9 cellular contexts compared by ENCODE assay signal in the genomic region with DNA sequence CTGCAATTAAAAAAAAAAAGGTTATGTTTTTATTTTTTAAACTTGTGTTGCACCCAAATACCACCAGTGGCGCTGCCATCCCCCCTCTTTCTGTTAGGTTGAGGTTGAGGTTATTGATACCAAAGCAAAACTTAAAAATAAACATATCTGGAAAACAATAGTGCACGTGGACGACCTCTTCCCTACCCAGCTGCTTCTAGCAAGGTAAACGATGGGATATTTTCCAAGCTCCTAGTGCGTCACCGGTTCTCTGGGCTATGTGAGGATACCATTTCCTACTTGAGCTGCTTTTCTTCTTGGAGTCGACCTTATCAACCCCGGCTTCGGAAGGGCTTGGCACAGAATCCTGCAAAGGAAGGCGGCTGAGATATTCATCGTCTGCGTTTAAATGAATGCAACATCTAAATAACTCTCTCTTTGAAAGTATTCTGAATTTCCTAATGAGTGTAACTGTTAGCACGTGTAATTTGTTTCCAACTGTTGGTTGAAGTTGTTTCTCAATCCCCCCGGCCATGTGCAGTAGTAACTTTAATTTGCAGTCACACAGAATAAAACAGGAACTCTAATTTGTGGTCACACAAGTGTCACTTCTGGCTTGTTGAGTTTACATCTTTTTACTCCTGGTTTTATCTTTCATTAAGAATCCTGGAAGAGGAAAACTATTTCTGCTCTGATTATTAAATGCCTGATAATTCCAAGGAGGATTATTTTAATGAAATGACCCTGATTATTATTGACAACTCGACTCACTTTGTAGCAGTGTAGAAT. TPM values are rescaled to one million over a fixed set of nuclear protein-coding genes. Genes with fewer than 3 reads are reported as not detected.
A peak's percentile ranks its signal among the peaks of the same experiment; 100 is the strongest.
DNase-seq lines count a peak whose midpoint lies in the region; ATAC-seq, FAIRE-seq and TF ChIP-seq lines count a peak whose summit lies in the region.
"Had no signal": no experiment of that assay in that cellular context is flagged by ENCODE, and none has a peak within 500 bp of the region (broad histone marks: within the 10 kb centered on the region; RNA-seq: fewer than 3 reads in every experiment).

No MANE protein-coding gene starts in this region.

- peak overlapping the region; percentile 3 to 90 for H3K9ac ChIP-seq in kidney (ENCODE audit: low read length in 2 of 2)

- intact Hi-C loops in kidney (cut with DNase I), result no loop called here

- in situ Hi-C loops in G401 (cut with HindIII; ENCODE audit: low sequenced_read_pairs), result no loop called here

- no peaks in the 10 kb centered on the region for H3K27me3 ChIP-seq in small intestine (ENCODE audit: control insufficient read depth in 2 of 2, insufficient read depth in 2 of 2, low read length in 2 of 2)

- H3K4me1 ChIP-seq in kidney (ENCODE audit: control insufficient read depth in 1 of 2, insufficient read depth in 1 of 2, low read depth in 1 of 2, low read length in 2 of 2) (peaks cover 4 to 11% of the 10 kb centered on the region in 2 donors), small intestine (ENCODE audit: control insufficient read depth in 2 of 2, insufficient read depth in 1 of 2, low read depth in 1 of 2, low read length in 1 of 2) (peaks cover 0 to 5% of the 10 kb centered on the region in 2 donors)

- TF ChIP-seq CTCF in cardiac fibroblast (IDR thresholded peaks at IDR 0.05; ENCODE audit: low read depth, low read length), result peak; percentile 17
- peak; percentile 6 for TF ChIP-seq CTCF in kidney (IDR thresholded peaks at IDR 0.05; ENCODE audit: borderline replicate concordance, extremely low read depth, insufficient read depth)

- no peaks in the 10 kb centered on the region for H3K36me3 ChIP-seq in kidney (ENCODE audit: control insufficient read depth in 1 of 2, insufficient read depth in 2 of 2, low read length in 2 of 2)
- H3K36me3 ChIP-seq in small intestine (ENCODE audit: control insufficient read depth in 2 of 2, insufficient read depth in 2 of 2, low read length in 2 of 2), result no peaks in the 10 kb centered on the region

- no peaks in the 10 kb centered on the region for H3K9me3 ChIP-seq in kidney (ENCODE audit: control insufficient read depth in 1 of 2, low read length in 2 of 2)
- no peaks in the 10 kb centered on the region for H3K9me3 ChIP-seq in small intestine (ENCODE audit: control insufficient read depth, low read depth)

- no peak for ATAC-seq in GM21423 (IDR thresholded peaks at IDR 0.05; ENCODE audit: unreplicated experiment)
- ATAC-seq in HG02840 (IDR thresholded peaks at IDR 0.05; ENCODE audit: low FRiP score, unreplicated experiment), result no peak

- H3K27ac ChIP-seq in kidney (ENCODE audit: low read depth in 2 of 2, low read length in 2 of 2), result peak overlapping the region; percentile 91 to 93
- peak overlapping the region; percentile 81 to 92 for H3K27ac ChIP-seq in small intestine (ENCODE audit: low read depth in 1 of 2, low read length in 1 of 2)

- H3K4me3 ChIP-seq in Jurkat, Clone E6-1 (ENCODE audit: low read length), result peak overlapping the region; percentile 88
- H3K4me3 ChIP-seq in cardiac fibroblast (replicated peaks in 1 of 2; ENCODE audit: low read depth in 2 of 2, low read length in 2 of 2) (peak overlapping the region; percentile 76 to 99), kidney (ENCODE audit: low read length in 2 of 2) (peak overlapping the region; percentile 88 to 96), small intestine (ENCODE audit: low read depth in 1 of 2, low read length in 2 of 2) (peak overlapping the region; percentile 80 to 98)

- FAIRE-seq in kidney (lab: Jason Lieb, UNC), result no peak
- no peak for FAIRE-seq in small intestine (lab: Jason Lieb, UNC)
- FAIRE-seq: endometrium had no signal

- WGBS in small intestine, 3 donors, result 0 to 2% (median 1%) methylated on average over 15 of the region's 15 CpGs

- DNase-seq in G401 (ENCODE audit: low spot score) (peak; percentile 64), cardiac fibroblast (ENCODE audit: low read depth in 2 of 2) (peak; percentile 64 to 82), kidney (peak; percentile 63), small intestine (peak; percentile 79)
- DNase-seq in Jurkat, Clone E6-1 (ENCODE audit: low read depth, low spot score), result peak; percentile 28

TF ChIP-seq in PFSK-1, 5 proteins besides CTCF, POLR2A, EP300 and RAD21:
- TF ChIP-seq POLR2AphosphoS5 (IDR thresholded peaks at IDR 0.05; ENCODE audit: low read depth, low read length) (no peak), FOXP2 (optimal IDR thresholded peaks at IDR 0.05; ENCODE audit: borderline replicate concordance, extremely low read depth, extremely low read length, insufficient read depth) (no peak), SIN3A (IDR thresholded peaks at IDR 0.05; ENCODE audit: borderline replicate concordance, insufficient read depth, low read length) (peak; percentile 89; the same call in 1 of the 2 replicates), TAF1 (IDR thresholded peaks at IDR 0.05; ENCODE audit: borderline replicate concordance, insufficient read depth, low read length) (no peak)

RNA-seq across cellular contexts. Expression of gene SCAMP1, which starts 1.0 kb away (rescaled TPM):
- total RNA-seq in G401 (2014; rRNA removed; shearing (Covaris generic)), result 45.8 and 49.7 TPM in 2 replicates
- polyA plus RNA-seq in Jurkat, Clone E6-1 (2012; ENCODE audit: insufficient read depth, insufficient read length), result 25.4 TPM
- 6.9 TPM for polyA plus RNA-seq in PFSK-1 (2012; ENCODE audit: insufficient read length, low read depth)
- 42.1 TPM for total RNA-seq in kidney
- 13.1 TPM for polyA plus RNA-seq in kidney (ENCODE audit: insufficient read depth, low read depth, low replicate concordance)
- polyA plus RNA-seq in small intestine, result 10 to 100 TPM in 1 of 3 donors, 1 to 10 TPM in 2; 3.5 to 10.3 (median 5.1) TPM

Comparison
In these comparisons a context has a peak if more than half of its experiments do, and no peak if none do; other contexts are left out.
1. DNase-seq: peak in every context shown above with its lines; median percentile 79 in small intestine; 73 in cardiac fibroblast; 64 in G401; 63 in kidney; 28 in Jurkat, Clone E6-1.